Comparison of ENCODE assay signal across 8 cellular contexts in genomic region chr4:20248155-20248558, GRCh38. TPM values are rescaled to one million over a fixed set of nuclear protein-coding genes. Genes with fewer than 3 reads are reported as not detected.
DNase-seq lines count a peak whose midpoint lies in the region; ATAC-seq and TF ChIP-seq lines count a peak whose summit lies in the region.

No MANE protein-coding gene starts in this region.

- H3K9me3 ChIP-seq in Peyer's patch, result no peaks in the 10 kb centered on the region
- H3K9me3 ChIP-seq in esophagus squamous epithelium, result no peaks in the 10 kb centered on the region
- no peaks in the 10 kb centered on the region for H3K9me3 ChIP-seq in prostate gland

- peaks cover 19% of the 10 kb centered on the region for H3K27me3 Mint-ChIP-seq in activated T-helper 2 cell treated with anti-CD3 and anti-CD28 coated beads, Interferon-gamma antibody, Interleukin-2, Interleukin-4, amounts not matched to agents 10 μg/mL and 5 μg/mL and 100 μg/mL, durations not matched to agents 14 hours and 24 hours and 36 hours (ENCODE audit: low read depth)

- no peaks in the 10 kb centered on the region for H3K27me3 ChIP-seq in Peyer's patch
- peaks cover 0 to 19% (median 0%) of the 10 kb centered on the region in 4 donors for H3K27me3 ChIP-seq in esophagus squamous epithelium
- H3K27me3 ChIP-seq in prostate gland (replicated peaks; ENCODE audit: insufficient read depth), result no peaks in the 10 kb centered on the region

- DNase-seq in GM03348 (ENCODE audit: low spot score) (peak; percentile 65), HuH-7.5 (ENCODE audit: low spot score) (peak; percentile 44), Peyer's patch (no peak), esophagus squamous epithelium (lab: John Stamatoyannopoulos, UW) (no peak), prostate gland (ENCODE audit: low spot score) (no peak)
- DNase-seq in activated T-helper 2 cell treated with anti-CD3 and anti-CD28 coated beads, Interferon-gamma antibody, Interleukin-2, Interleukin-4, amounts not matched to agents 10 μg/mL and 5 μg/mL and 100 μg/mL, durations not matched to agents 14 hours and 24 hours and 36 hours (ENCODE audit: low spot score), result no peak

- no peaks in the 10 kb centered on the region for H3K36me3 Mint-ChIP-seq in activated T-helper 2 cell treated with anti-CD3 and anti-CD28 coated beads, Interferon-gamma antibody, Interleukin-2, Interleukin-4, amounts not matched to agents 10 μg/mL and 5 μg/mL and 100 μg/mL, durations not matched to agents 14 hours and 24 hours and 36 hours (ENCODE audit: low read depth)

- H3K4me3 Mint-ChIP-seq in activated T-helper 2 cell treated with anti-CD3 and anti-CD28 coated beads, Interferon-gamma antibody, Interleukin-2, Interleukin-4, amounts not matched to agents 10 μg/mL and 5 μg/mL and 100 μg/mL, durations not matched to agents 14 hours and 24 hours and 36 hours (ENCODE audit: low read depth), result no peak overlapping the region

- ATAC-seq in GM21825 (IDR thresholded peaks at IDR 0.05; ENCODE audit: unreplicated experiment) (no peak), HG03135 (IDR thresholded peaks at IDR 0.05; ENCODE audit: unreplicated experiment) (no peak)

- H3K27ac Mint-ChIP-seq in activated T-helper 2 cell treated with anti-CD3 and anti-CD28 coated beads, Interferon-gamma antibody, Interleukin-2, Interleukin-4, amounts not matched to agents 10 μg/mL and 5 μg/mL and 100 μg/mL, durations not matched to agents 14 hours and 24 hours and 36 hours, result no peak overlapping the region

- TF ChIP-seq POLR2A in Peyer's patch (IDR thresholded peaks at IDR 0.05) (no peak), esophagus squamous epithelium (IDR thresholded peaks at IDR 0.05) (no peak), prostate gland (IDR thresholded peaks at IDR 0.05) (no peak)

- H3K4me3 ChIP-seq in Peyer's patch, result no peak overlapping the region
- H3K4me3 ChIP-seq in esophagus squamous epithelium, result no peak overlapping the region
- H3K4me3 ChIP-seq in prostate gland, result no peak overlapping the region

- H3K4me1 ChIP-seq in Peyer's patch (peaks cover 0 to 19% (median 0%) of the 10 kb centered on the region in 4 donors), esophagus squamous epithelium (peaks cover 3 to 26% (median 10%) of the 10 kb centered on the region in 3 donors), prostate gland (replicated peaks) (no peaks in the 10 kb centered on the region)

- H3K36me3 ChIP-seq in Peyer's patch (no peaks in the 10 kb centered on the region), esophagus squamous epithelium (no peaks in the 10 kb centered on the region), prostate gland (no peaks in the 10 kb centered on the region)

- no peaks in the 10 kb centered on the region for H3K9me3 Mint-ChIP-seq in activated T-helper 2 cell treated with anti-CD3 and anti-CD28 coated beads, Interferon-gamma antibody, Interleukin-2, Interleukin-4, amounts not matched to agents 10 μg/mL and 5 μg/mL and 100 μg/mL, durations not matched to agents 14 hours and 24 hours and 36 hours

- peaks cover 5% of the 10 kb centered on the region for H3K4me1 Mint-ChIP-seq in activated T-helper 2 cell treated with anti-CD3 and anti-CD28 coated beads, Interferon-gamma antibody, Interleukin-2, Interleukin-4, amounts not matched to agents 10 μg/mL and 5 μg/mL and 100 μg/mL, durations not matched to agents 14 hours and 24 hours and 36 hours (ENCODE audit: low read depth)

- 3 to 11% methylated on average over 3 of the region's 3 CpGs for WGBS in esophagus squamous epithelium, 2 donors
- WGBS in prostate gland, result 18% methylated on average over 3 of the region's 3 CpGs

- no peak overlapping the region for H3K27ac ChIP-seq in Peyer's patch
- H3K27ac ChIP-seq in esophagus squamous epithelium, result no peak overlapping the region
- no peak overlapping the region for H3K27ac ChIP-seq in prostate gland

- intact Hi-C loops in esophagus squamous epithelium (cut with DNase I) (no loop called here), prostate gland (cut with DNase I) (loop anchor here (5.0 kb wide), 1 partner anchor 1021 kb away; no protein-coding TSS in a partner anchor)
- intact Hi-C loops in activated T-helper 2 cell treated with anti-CD3 and anti-CD28 coated beads, Interferon-gamma antibody, Interleukin-2, Interleukin-4, amounts not matched to agents 10 μg/mL and 5 μg/mL and 100 μg/mL, durations not matched to agents 14 hours and 24 hours and 36 hours (cut with micrococcal nuclease), result no loop called here

- TF ChIP-seq CTCF in Peyer's patch (IDR thresholded peaks at IDR 0.05) (peak in 5 of 6 experiments; percentile 26 to 37 (median 32)), esophagus squamous epithelium (IDR thresholded peaks at IDR 0.05) (peak; percentile 14 to 63 (median 54)), prostate gland (IDR thresholded peaks at IDR 0.05) (peak; percentile 24 to 60 (median 46))

RNA-seq across cellular contexts. Expression of gene SLIT2, which starts 3.5 kb away (rescaled TPM):
- total RNA-seq in Peyer's patch, result 10 to 100 TPM in 1 of 4 donors, 1 to 10 TPM in 3; 3.3 to 11.6 (median 5.5) TPM
- 10 to 100 TPM in 1 of 4 donors, 1 to 10 TPM in 3; 2.4 to 16.0 (median 4.7) TPM for total RNA-seq in esophagus squamous epithelium
- total RNA-seq in prostate gland, result 10 to 100 TPM in 1 of 2 donors, 1 to 10 TPM in 1; 8.5 to 11.0 TPM
- total RNA-seq in activated T-helper 2 cell treated with anti-CD3 and anti-CD28 coated beads, Interferon-gamma antibody, Interleukin-2, Interleukin-4, amounts not matched to agents 10 μg/mL and 5 μg/mL and 100 μg/mL, durations not matched to agents 14 hours and 24 hours and 36 hours, result 0.02 and 0.16 TPM in 2 replicates

Comparison
In these comparisons a context has a peak if more than half of its experiments do, and no peak if none do; other contexts are left out.
1. DNase-seq: peak in GM03348 (single experiment) and HuH-7.5 (single experiment); none in Peyer's patch (0 of 3), esophagus squamous epithelium (single experiment), prostate gland (single experiment) and activated T-helper 2 cell treated with anti-CD3 and anti-CD28 coated beads, Interferon-gamma antibody, Interleukin-2, Interleukin-4, amounts not matched to agents 10 μg/mL and 5 μg/mL and 100 μg/mL, durations not matched to agents 14 hours and 24 hours and 36 hours (single experiment).
2. Peak in every context shown above with its lines, with median percentiles within 50 percentile points of each other: CTCF ChIP-seq.